Comparison of ENCODE assay signal across 2 cellular contexts in the genomic region with DNA sequence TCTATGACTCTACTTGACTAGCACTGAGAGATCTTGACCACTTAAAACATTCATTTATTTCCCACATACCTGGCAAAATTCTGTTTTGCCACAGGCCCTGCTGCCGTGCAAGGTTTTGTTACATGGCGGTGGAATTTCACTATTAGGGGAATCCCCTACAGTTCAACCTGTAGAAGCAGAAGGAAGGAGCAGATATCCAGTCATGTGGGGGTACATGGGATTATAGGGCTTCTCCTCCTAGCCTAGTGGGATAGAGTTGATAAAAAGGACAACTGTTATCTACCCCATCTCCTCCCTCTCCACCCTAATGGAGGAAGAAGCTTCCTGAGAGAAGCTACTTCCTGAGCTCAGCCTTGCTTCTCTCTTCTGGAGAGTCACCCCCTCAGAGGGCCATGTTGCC.
TF ChIP-seq lines count a peak whose summit lies in the region.

No MANE protein-coding gene starts in this region.

TF ChIP-seq in A549, 52 proteins besides CTCF, POLR2A, EP300 and RAD21:
- no peak for TF ChIP-seq HOXB13 (CRISPR knock-in tag; IDR thresholded peaks at IDR 0.05; ENCODE audit: low read depth)
- no peak for TF ChIP-seq FOSL2 (IDR thresholded peaks at IDR 0.05)
- no peak for TF ChIP-seq FOSL2 (CRISPR knock-in tag; IDR thresholded peaks at IDR 0.05)
- TF ChIP-seq, protein P1, sequence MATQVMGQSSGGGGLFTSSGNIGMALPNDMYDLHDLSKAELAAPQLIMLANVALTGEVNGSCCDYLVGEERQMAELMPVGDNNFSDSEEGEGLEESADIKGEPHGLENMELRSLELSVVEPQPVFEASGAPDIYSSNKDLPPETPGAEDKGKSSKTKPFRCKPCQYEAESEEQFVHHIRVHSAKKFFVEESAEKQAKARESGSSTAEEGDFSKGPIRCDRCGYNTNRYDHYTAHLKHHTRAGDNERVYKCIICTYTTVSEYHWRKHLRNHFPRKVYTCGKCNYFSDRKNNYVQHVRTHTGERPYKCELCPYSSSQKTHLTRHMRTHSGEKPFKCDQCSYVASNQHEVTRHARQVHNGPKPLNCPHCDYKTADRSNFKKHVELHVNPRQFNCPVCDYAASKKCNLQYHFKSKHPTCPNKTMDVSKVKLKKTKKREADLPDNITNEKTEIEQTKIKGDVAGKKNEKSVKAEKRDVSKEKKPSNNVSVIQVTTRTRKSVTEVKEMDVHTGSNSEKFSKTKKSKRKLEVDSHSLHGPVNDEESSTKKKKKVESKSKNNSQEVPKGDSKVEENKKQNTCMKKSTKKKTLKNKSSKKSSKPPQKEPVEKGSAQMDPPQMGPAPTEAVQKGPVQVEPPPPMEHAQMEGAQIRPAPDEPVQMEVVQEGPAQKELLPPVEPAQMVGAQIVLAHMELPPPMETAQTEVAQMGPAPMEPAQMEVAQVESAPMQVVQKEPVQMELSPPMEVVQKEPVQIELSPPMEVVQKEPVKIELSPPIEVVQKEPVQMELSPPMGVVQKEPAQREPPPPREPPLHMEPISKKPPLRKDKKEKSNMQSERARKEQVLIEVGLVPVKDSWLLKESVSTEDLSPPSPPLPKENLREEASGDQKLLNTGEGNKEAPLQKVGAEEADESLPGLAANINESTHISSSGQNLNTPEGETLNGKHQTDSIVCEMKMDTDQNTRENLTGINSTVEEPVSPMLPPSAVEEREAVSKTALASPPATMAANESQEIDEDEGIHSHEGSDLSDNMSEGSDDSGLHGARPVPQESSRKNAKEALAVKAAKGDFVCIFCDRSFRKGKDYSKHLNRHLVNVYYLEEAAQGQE (IDR thresholded peaks at IDR 0.05): no peak
- TF ChIP-seq CEBPB (IDR thresholded peaks at IDR 0.05): no peak
- no peak for TF ChIP-seq RNF2 (IDR thresholded peaks at IDR 0.05; ENCODE audit: borderline replicate concordance, low read depth)
- TF ChIP-seq, protein P2, sequence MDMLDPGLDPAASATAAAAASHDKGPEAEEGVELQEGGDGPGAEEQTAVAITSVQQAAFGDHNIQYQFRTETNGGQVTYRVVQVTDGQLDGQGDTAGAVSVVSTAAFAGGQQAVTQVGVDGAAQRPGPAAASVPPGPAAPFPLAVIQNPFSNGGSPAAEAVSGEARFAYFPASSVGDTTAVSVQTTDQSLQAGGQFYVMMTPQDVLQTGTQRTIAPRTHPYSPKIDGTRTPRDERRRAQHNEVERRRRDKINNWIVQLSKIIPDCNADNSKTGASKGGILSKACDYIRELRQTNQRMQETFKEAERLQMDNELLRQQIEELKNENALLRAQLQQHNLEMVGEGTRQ (IDR thresholded peaks at IDR 0.05): no peak
- TF ChIP-seq, protein P3, sequence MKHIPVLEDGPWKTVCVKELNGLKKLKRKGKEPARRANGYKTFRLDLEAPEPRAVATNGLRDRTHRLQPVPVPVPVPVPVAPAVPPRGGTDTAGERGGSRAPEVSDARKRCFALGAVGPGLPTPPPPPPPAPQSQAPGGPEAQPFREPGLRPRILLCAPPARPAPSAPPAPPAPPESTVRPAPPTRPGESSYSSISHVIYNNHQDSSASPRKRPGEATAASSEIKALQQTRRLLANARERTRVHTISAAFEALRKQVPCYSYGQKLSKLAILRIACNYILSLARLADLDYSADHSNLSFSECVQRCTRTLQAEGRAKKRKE (CRISPR knock-in tag; IDR thresholded peaks at IDR 0.05; ENCODE audit: low read depth): no peak
- TF ChIP-seq ZNF302 (CRISPR knock-in tag; IDR thresholded peaks at IDR 0.05): no peak
- TF ChIP-seq RCOR1 (IDR thresholded peaks at IDR 0.05; ENCODE audit: low read depth, low read length): no peak
- TF ChIP-seq MAFK (IDR thresholded peaks at IDR 0.05; ENCODE audit: partially characterized antibody): no peak

TF ChIP-seq in H1, 55 proteins besides CTCF, POLR2A, EP300 and RAD21:
- TF ChIP-seq TEAD4 (IDR thresholded peaks at IDR 0.05; ENCODE audit: low read depth, low read length): no peak
- no peak for TF ChIP-seq NANOG (IDR thresholded peaks at IDR 0.05; ENCODE audit: insufficient read depth, low read depth, low read length, poor library complexity, severe bottlenecking)
- no peak for TF ChIP-seq GTF2F1 (IDR thresholded peaks at IDR 0.05; ENCODE audit: borderline replicate concordance, low read depth, low read length)
- TF ChIP-seq SP2 (IDR thresholded peaks at IDR 0.05; ENCODE audit: low read length): no peak
- no peak for TF ChIP-seq BCL11A (IDR thresholded peaks at IDR 0.05; ENCODE audit: low read depth in 2 of 2, low read length in 2 of 2)
- TF ChIP-seq KDM5A (IDR thresholded peaks at IDR 0.05; ENCODE audit: low read length): no peak
- no peak for TF ChIP-seq RXRA (IDR thresholded peaks at IDR 0.05; ENCODE audit: insufficient read depth, low read depth, low read length)
- TF ChIP-seq, protein P4, sequence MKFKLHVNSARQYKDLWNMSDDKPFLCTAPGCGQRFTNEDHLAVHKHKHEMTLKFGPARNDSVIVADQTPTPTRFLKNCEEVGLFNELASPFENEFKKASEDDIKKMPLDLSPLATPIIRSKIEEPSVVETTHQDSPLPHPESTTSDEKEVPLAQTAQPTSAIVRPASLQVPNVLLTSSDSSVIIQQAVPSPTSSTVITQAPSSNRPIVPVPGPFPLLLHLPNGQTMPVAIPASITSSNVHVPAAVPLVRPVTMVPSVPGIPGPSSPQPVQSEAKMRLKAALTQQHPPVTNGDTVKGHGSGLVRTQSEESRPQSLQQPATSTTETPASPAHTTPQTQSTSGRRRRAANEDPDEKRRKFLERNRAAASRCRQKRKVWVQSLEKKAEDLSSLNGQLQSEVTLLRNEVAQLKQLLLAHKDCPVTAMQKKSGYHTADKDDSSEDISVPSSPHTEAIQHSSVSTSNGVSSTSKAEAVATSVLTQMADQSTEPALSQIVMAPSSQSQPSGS (IDR thresholded peaks at IDR 0.05; ENCODE audit: low read length): no peak
- no peak for TF ChIP-seq POU5F1 (IDR thresholded peaks at IDR 0.05; ENCODE audit: low read depth, low read length)
- TF ChIP-seq, protein P5, sequence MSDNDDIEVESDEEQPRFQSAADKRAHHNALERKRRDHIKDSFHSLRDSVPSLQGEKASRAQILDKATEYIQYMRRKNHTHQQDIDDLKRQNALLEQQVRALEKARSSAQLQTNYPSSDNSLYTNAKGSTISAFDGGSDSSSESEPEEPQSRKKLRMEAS (IDR thresholded peaks at IDR 0.05): no peak
- TF ChIP-seq, protein P6, sequence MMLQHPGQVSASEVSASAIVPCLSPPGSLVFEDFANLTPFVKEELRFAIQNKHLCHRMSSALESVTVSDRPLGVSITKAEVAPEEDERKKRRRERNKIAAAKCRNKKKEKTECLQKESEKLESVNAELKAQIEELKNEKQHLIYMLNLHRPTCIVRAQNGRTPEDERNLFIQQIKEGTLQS (IDR thresholded peaks at IDR 0.05; ENCODE audit: insufficient read depth, low read depth, low read length): no peak
- no peak for TF ChIP-seq RBBP5 (IDR thresholded peaks at IDR 0.05; ENCODE audit: borderline replicate concordance, low read depth, low read length)
- no peak for TF ChIP-seq YY1 (IDR thresholded peaks at IDR 0.05; ENCODE audit: low read depth, low read length)
- no peak for TF ChIP-seq CHD2 (IDR thresholded peaks at IDR 0.05; ENCODE audit: low read length)
TF ChIP-seq in H1: peak in this region for 0.
